12 cellular contexts compared by ENCODE assay signal in genomic region chr12:12608557-12608957, GRCh38. TPM values are rescaled to one million over a fixed set of nuclear protein-coding genes. Genes with fewer than 3 reads are reported as not detected.
A peak's percentile ranks its signal among the peaks of the same experiment; 100 is the strongest.
DNase-seq lines count a peak whose midpoint lies in the region; ATAC-seq lines count a peak whose summit lies in the region.
"Had no signal": no experiment of that assay in that cellular context is flagged by ENCODE, and none has a peak within 500 bp of the region (broad histone marks: within the 10 kb centered on the region; RNA-seq: fewer than 3 reads in every experiment).

No MANE protein-coding gene starts in this region.

- no peaks in the 10 kb centered on the region for H3K27me3 Mint-ChIP-seq in T-cell

- CTCF ChIA-PET in T-cell (lab: Charles Lee): interaction anchor here (0.6 to 1.2 kb wide), 3 partner anchors 94 to 247 kb away, joined by 3 to 4 read pairs (median 3); no protein-coding TSS in a partner anchor

- DNase-seq in DMS53 (lab: John Stamatoyannopoulos, UW) (peak; percentile 33), DMS53 treated with DMSO at 0.1 percent for 48 hours (lab: John Stamatoyannopoulos, UW; ENCODE audit: unreplicated experiment) (no peak), T-cell (no peak), kidney glomerular epithelial cell (lab: John Stamatoyannopoulos, UW) (peak; percentile 13), COLO668 (lab: John Stamatoyannopoulos, UW; ENCODE audit: unreplicated experiment) (no peak), NOMO-1 treated with dmso at 0.1 percent for 144 hours (lab: John Stamatoyannopoulos, UW; ENCODE audit: unreplicated experiment) (no peak), NK-92 (lab: John Stamatoyannopoulos, UW; ENCODE audit: unreplicated experiment) (no peak)
- DNase-seq: activated CD8-positive, alpha-beta memory T cell treated with anti-CD3 and anti-CD28 coated beads for 24 hours; dermis blood vessel endothelial cell; NCI-H446 treated with DMSO at 0.1 percent for 48 hours; uterus had no signal

- no peaks in the 10 kb centered on the region for H3K9me3 Mint-ChIP-seq in T-cell

- H3K4me1 Mint-ChIP-seq in T-cell: peaks cover 35 to 43% (median 38%) of the 10 kb centered on the region in 3 donors

- peak overlapping the region; percentile 29 to 34 for H3K27ac Mint-ChIP-seq in T-cell

- ATAC-seq in GM21786 (IDR thresholded peaks at IDR 0.05; ENCODE audit: unreplicated experiment): peak; percentile 24
- no peak for ATAC-seq in T-cell (replicated peaks in 1 of 4)

- peaks cover 4% of the 10 kb centered on the region for H3K36me3 Mint-ChIP-seq in T-cell

- POLR2A ChIA-PET in T-cell (lab: Charles Lee): interaction anchor here in 1 of 2 donors (0.6 kb wide), 1 partner anchor 16 kb away, joined by 3 read pairs; no protein-coding TSS in a partner anchor

- H3K4me3 Mint-ChIP-seq in T-cell: no peak overlapping the region

RNA-seq across cellular contexts. Expression of gene CREBL2, which starts 3.1 kb away (rescaled TPM):
- 10 to 100 TPM; 24.4 to 37.2 (median 33.8) TPM for total RNA-seq in T-cell

RNA-seq across cellular contexts. Expression of gene DUSP16, which starts 45.9 kb away (rescaled TPM):
- total RNA-seq in T-cell: 10 to 100 TPM; 44.6 to 72.3 (median 61.0) TPM

Comparison
In these comparisons a context has a peak if more than half of its experiments do, and no peak if none do; other contexts are left out.
1. DNase-seq: peak in DMS53 (single experiment) and kidney glomerular epithelial cell (single experiment); none in DMS53 treated with DMSO at 0.1 percent for 48 hours (single experiment), T-cell (0 of 34), COLO668 (single experiment), NOMO-1 treated with dmso at 0.1 percent for 144 hours (single experiment) and NK-92 (single experiment).